In the genomic region with DNA sequence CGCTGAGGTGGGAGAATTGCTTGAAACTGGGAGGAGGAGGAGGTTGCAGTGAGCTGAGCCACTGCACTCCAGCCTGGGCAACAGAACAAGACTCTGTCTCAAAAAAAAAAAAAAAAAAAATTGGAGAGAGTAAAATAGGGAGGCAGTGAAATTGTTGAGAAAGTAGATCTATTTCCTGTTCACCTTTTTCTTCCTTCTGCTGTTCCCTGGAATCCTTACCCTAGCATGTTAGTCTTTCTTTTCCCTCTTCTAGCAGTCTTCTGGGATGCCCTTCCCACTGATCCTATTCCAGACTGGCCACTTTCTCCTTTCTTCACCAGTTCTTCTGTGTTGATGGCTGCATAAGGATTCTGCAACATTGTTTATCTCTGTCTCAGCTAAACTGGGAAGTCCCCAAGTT, we compare ENCODE assay signal across 23 cellular contexts. TPM values are rescaled to one million over a fixed set of nuclear protein-coding genes. Genes with fewer than 3 reads are reported as not detected.
DNase-seq lines count a peak whose midpoint lies in the region; ATAC-seq and TF ChIP-seq lines count a peak whose summit lies in the region.
"Had no signal": no experiment of that assay in that cellular context is flagged by ENCODE, and none has a peak within 500 bp of the region (broad histone marks: within the 10 kb centered on the region; RNA-seq: fewer than 3 reads in every experiment).

No MANE protein-coding gene starts in this region.

- H3K27me3 Mint-ChIP-seq in activated T-cell treated with anti-CD3 and anti-CD28 coated beads, Interleukin-2, amount 50 U/mL, for 4 hours (ENCODE audit: low read depth): no peaks in the 10 kb centered on the region
- H3K27me3 Mint-ChIP-seq in GM23338 (ENCODE audit: insufficient read depth, low read depth, poor library complexity) (peaks cover 17% of the 10 kb centered on the region), nephron progenitor cell (ENCODE audit: low read depth, poor library complexity) (peaks cover 5% of the 10 kb centered on the region)
- H3K27me3 Mint-ChIP-seq in activated T-helper 1 cell treated with anti-CD3 and anti-CD28 coated beads, Interleukin-12 subunit alpha, Interleukin-12 subunit beta, Interleukin-2, Interleukin-4 antibody, amounts not matched to agents 30 ng/mL and 10 ng/mL and 1 ng/mL, durations not matched to agents 14 hours and 24 hours and 36 hours (ENCODE audit: insufficient read depth): peaks cover 1% of the 10 kb centered on the region
- H3K27me3 Mint-ChIP-seq: progenitor cell of endocrine pancreas had no signal

- H4K20me1 ChIP-seq in GM23338 (replicated peaks; ENCODE audit: insufficient read depth): peaks cover 18% of the 10 kb centered on the region
- peaks cover 14% of the 10 kb centered on the region for H4K20me1 ChIP-seq in Karpas-422 (ENCODE audit: insufficient read depth, low read depth, low read length)

- H3K79me2 ChIP-seq in GM23338 (replicated peaks; ENCODE audit: insufficient read depth): peaks cover 28% of the 10 kb centered on the region
- peaks cover 28% of the 10 kb centered on the region for H3K79me2 ChIP-seq in Karpas-422 (ENCODE audit: low read length)

- no peak for DNase-seq in activated T-cell treated with anti-CD3 and anti-CD28 coated beads, Interleukin-2, amount 50 U/mL, for 4 hours
- DNase-seq in activated T-cell treated with anti-CD3 and anti-CD28 coated beads for 4 hours (no peak), GM23338 (ENCODE audit: low spot score) (no peak), nephron progenitor cell (no peak), Karpas-422 (no peak), tibial nerve (ENCODE audit: low spot score in 2 of 2) (no peak)
- no peak for DNase-seq in activated T-helper 1 cell treated with anti-CD3 and anti-CD28 coated beads, Interleukin-12 subunit alpha, Interleukin-12 subunit beta, Interleukin-2, Interleukin-4 antibody, amounts not matched to agents 30 ng/mL and 10 ng/mL and 1 ng/mL, durations not matched to agents 14 hours and 24 hours and 36 hours (ENCODE audit: low spot score)
- DNase-seq: ACHN; effector memory CD4-positive, alpha-beta T cell; GF-D8; hippocampal formation; Kasumi-1; left ventricle myocardium inferior; NCI-H1092; NCI-H187 treated with DMSO at 0.1 percent for 48 hours; NCI-H748 treated with DMSO at 0.1 percent for 48 hours; testis had no signal

- TF ChIP-seq CTCF in GM23338 (conservative IDR thresholded peaks at IDR 0.05; ENCODE audit: low read depth in 2 of 2): no peak
- TF ChIP-seq CTCF in nephron progenitor cell (IDR thresholded peaks at IDR 0.05): no peak
- no peak for TF ChIP-seq CTCF in tibial nerve (IDR thresholded peaks at IDR 0.05)

- H3K27ac Mint-ChIP-seq in GM23338 (0 out of 2 replicates have a peak overlapping the region, but pooled peaks have one; percentile 30), nephron progenitor cell (peak overlapping the region; percentile 40)
- H3K27ac Mint-ChIP-seq in activated T-helper 1 cell treated with anti-CD3 and anti-CD28 coated beads, Interleukin-12 subunit alpha, Interleukin-12 subunit beta, Interleukin-2, Interleukin-4 antibody, amounts not matched to agents 30 ng/mL and 10 ng/mL and 1 ng/mL, durations not matched to agents 14 hours and 24 hours and 36 hours: no peak overlapping the region
- H3K27ac Mint-ChIP-seq: mesothelial cell of epicardium, progenitor cell of endocrine pancreas had no signal

- H3K4me1 Mint-ChIP-seq in activated T-cell treated with anti-CD3 and anti-CD28 coated beads, Interleukin-2, amount 50 U/mL, for 4 hours (ENCODE audit: low read depth): peaks cover 24% of the 10 kb centered on the region
- H3K4me1 Mint-ChIP-seq in GM23338: peaks cover 19% of the 10 kb centered on the region
- peaks cover 32% of the 10 kb centered on the region for H3K4me1 Mint-ChIP-seq in activated T-helper 1 cell treated with anti-CD3 and anti-CD28 coated beads, Interleukin-12 subunit alpha, Interleukin-12 subunit beta, Interleukin-2, Interleukin-4 antibody, amounts not matched to agents 30 ng/mL and 10 ng/mL and 1 ng/mL, durations not matched to agents 14 hours and 24 hours and 36 hours (ENCODE audit: low read depth)
- peaks cover 28% of the 10 kb centered on the region for H3K4me1 Mint-ChIP-seq in nephron progenitor cell

- no peak for TF ChIP-seq POLR2A in tibial nerve (IDR thresholded peaks at IDR 0.05)

- peaks cover 40% of the 10 kb centered on the region for H3F3A ChIP-seq in GM23338 (replicated peaks; ENCODE audit: low read depth)

- H3K4me3 ChIP-seq in GM23338: no peak overlapping the region
- no peak overlapping the region for H3K4me3 ChIP-seq in Karpas-422 (ENCODE audit: low read length)
- no peak overlapping the region for H3K4me3 ChIP-seq in tibial nerve
- H3K4me3 ChIP-seq: esophagus muscularis mucosa, left ventricle myocardium inferior, testis had no signal

- no peaks in the 10 kb centered on the region for H3K9me2 ChIP-seq in GM23338 (ENCODE audit: insufficient read depth)
- H3K9me2 ChIP-seq in Karpas-422 (replicated peaks; ENCODE audit: insufficient read depth, low read length): no peaks in the 10 kb centered on the region

- no peaks in the 10 kb centered on the region for H3K9me3 Mint-ChIP-seq in activated T-cell treated with anti-CD3 and anti-CD28 coated beads, Interleukin-2, amount 50 U/mL, for 4 hours
- no peaks in the 10 kb centered on the region for H3K9me3 Mint-ChIP-seq in GM23338
- H3K9me3 Mint-ChIP-seq in activated T-helper 1 cell treated with anti-CD3 and anti-CD28 coated beads, Interleukin-12 subunit alpha, Interleukin-12 subunit beta, Interleukin-2, Interleukin-4 antibody, amounts not matched to agents 30 ng/mL and 10 ng/mL and 1 ng/mL, durations not matched to agents 14 hours and 24 hours and 36 hours: no peaks in the 10 kb centered on the region
- no peaks in the 10 kb centered on the region for H3K9me3 Mint-ChIP-seq in nephron progenitor cell
- H3K9me3 Mint-ChIP-seq: mesothelial cell of epicardium had no signal

- no peak overlapping the region for H3K9ac ChIP-seq in Karpas-422 (ENCODE audit: low read length)

- ATAC-seq in activated T-cell treated with anti-CD3 and anti-CD28 coated beads, Interleukin-2, amount 50 U/mL, for 4 hours: no peak
- ATAC-seq in GM23338 (no peak), HG02981 (IDR thresholded peaks at IDR 0.05; ENCODE audit: unreplicated experiment) (no peak)
- ATAC-seq: activated CD4-positive, CD25-positive, alpha-beta regulatory T cell treated with anti-CD3 and anti-CD28 coated beads, Interleukin-2, amount 50 U/mL, for 24 hours had no signal

- peak overlapping the region; percentile 19 for H3K4me3 Mint-ChIP-seq in activated T-cell treated with anti-CD3 and anti-CD28 coated beads, Interleukin-2, amount 50 U/mL, for 4 hours
- no peak overlapping the region for H3K4me3 Mint-ChIP-seq in GM23338
- H3K4me3 Mint-ChIP-seq in activated T-helper 1 cell treated with anti-CD3 and anti-CD28 coated beads, Interleukin-12 subunit alpha, Interleukin-12 subunit beta, Interleukin-2, Interleukin-4 antibody, amounts not matched to agents 30 ng/mL and 10 ng/mL and 1 ng/mL, durations not matched to agents 14 hours and 24 hours and 36 hours: peak overlapping the region; percentile 43
- H3K4me3 Mint-ChIP-seq in nephron progenitor cell: peak overlapping the region; percentile 39
- H3K4me3 Mint-ChIP-seq: mesothelial cell of epicardium had no signal

- no peaks in the 10 kb centered on the region for H3K9me3 ChIP-seq in Karpas-422 (ENCODE audit: low read length)
- no peaks in the 10 kb centered on the region for H3K9me3 ChIP-seq in tibial nerve
- H3K9me3 ChIP-seq: esophagus muscularis mucosa, left ventricle myocardium inferior, testis had no signal

- H3K27me3 ChIP-seq in GM23338 (ENCODE audit: insufficient read depth) (no peaks in the 10 kb centered on the region), Karpas-422 (ENCODE audit: low read length) (no peaks in the 10 kb centered on the region), tibial nerve (no peaks in the 10 kb centered on the region)
- H3K27me3 ChIP-seq: esophagus muscularis mucosa, testis had no signal

- H3K4me2 ChIP-seq in GM23338: no peak overlapping the region
- no peak overlapping the region for H3K4me2 ChIP-seq in Karpas-422 (ENCODE audit: low read depth, low read length, poor library complexity, severe bottlenecking)

- no peak overlapping the region for H3K27ac ChIP-seq in GM23338 (ENCODE audit: low read depth)
- no peak overlapping the region for H3K27ac ChIP-seq in Karpas-422 (ENCODE audit: low read length)
- H3K27ac ChIP-seq in tibial nerve: no peak overlapping the region
- H3K27ac ChIP-seq: C4-2B, esophagus muscularis mucosa, left ventricle myocardium inferior, testis had no signal

- intact Hi-C loops in activated T-helper 1 cell treated with anti-CD3 and anti-CD28 coated beads, Interleukin-12 subunit alpha, Interleukin-12 subunit beta, Interleukin-2, Interleukin-4 antibody, amounts not matched to agents 30 ng/mL and 10 ng/mL and 1 ng/mL, durations not matched to agents 14 hours and 24 hours and 36 hours (cut with micrococcal nuclease): no loop called here

- peaks cover 34% of the 10 kb centered on the region for H3K36me3 Mint-ChIP-seq in activated T-cell treated with anti-CD3 and anti-CD28 coated beads, Interleukin-2, amount 50 U/mL, for 4 hours (ENCODE audit: insufficient read depth)
- H3K36me3 Mint-ChIP-seq in GM23338 (ENCODE audit: low read depth): peaks cover 62% of the 10 kb centered on the region
- H3K36me3 Mint-ChIP-seq in activated T-helper 1 cell treated with anti-CD3 and anti-CD28 coated beads, Interleukin-12 subunit alpha, Interleukin-12 subunit beta, Interleukin-2, Interleukin-4 antibody, amounts not matched to agents 30 ng/mL and 10 ng/mL and 1 ng/mL, durations not matched to agents 14 hours and 24 hours and 36 hours (ENCODE audit: low read depth): peaks cover 46% of the 10 kb centered on the region
- H3K36me3 Mint-ChIP-seq in nephron progenitor cell (ENCODE audit: low read depth): peaks cover 36% of the 10 kb centered on the region

- 85 to 90% methylated on average over 1 of the region's 1 CpG for WGBS in tibial nerve, 2 donors

- H3K36me3 ChIP-seq in GM23338 (ENCODE audit: insufficient read depth): peaks cover 47% of the 10 kb centered on the region
- H3K36me3 ChIP-seq in Karpas-422 (ENCODE audit: insufficient read depth, low read length): peaks cover 44% of the 10 kb centered on the region
- peaks cover 0 to 61% (median 4%) of the 10 kb centered on the region in 3 donors for H3K36me3 ChIP-seq in tibial nerve

- H2AFZ ChIP-seq in GM23338 (no peak overlapping the region), Karpas-422 (ENCODE audit: low read length) (no peak overlapping the region)

- peaks cover 4% of the 10 kb centered on the region for H3K4me1 ChIP-seq in GM23338 (ENCODE audit: insufficient read depth)
- H3K4me1 ChIP-seq in Karpas-422 (ENCODE audit: low read length): peaks cover 27% of the 10 kb centered on the region
- H3K4me1 ChIP-seq in tibial nerve: peaks cover 0 to 23% (median 7%) of the 10 kb centered on the region in 4 donors

- no peak for TF ChIP-seq EP300 in tibial nerve (IDR thresholded peaks at IDR 0.05)

RNA-seq across cellular contexts. Expression of gene NME2, which starts 3.1 kb away (rescaled TPM):
- 100 to 1,000 TPM; 847 to 931 (median 896) TPM for total RNA-seq in activated T-cell treated with anti-CD3 and anti-CD28 coated beads, Interleukin-2, amount 50 U/mL, for 4 hours
- 636 and 667 TPM in 2 replicates for total RNA-seq in GM23338 (2014; rRNA removed; shearing (Covaris generic))
- polyA plus RNA-seq in GM23338 (2016; fragmentation: Nextera tagmentation; extraction: Ambion mirVana): 939 and 961 TPM in 2 replicates
- 664 and 674 TPM in 2 replicates for total RNA-seq in activated T-helper 1 cell treated with anti-CD3 and anti-CD28 coated beads, Interleukin-12 subunit alpha, Interleukin-12 subunit beta, Interleukin-2, Interleukin-4 antibody, amounts not matched to agents 30 ng/mL and 10 ng/mL and 1 ng/mL, durations not matched to agents 14 hours and 24 hours and 36 hours
- total RNA-seq in Karpas-422 (2014; rRNA removed; shearing (Covaris generic); ENCODE audit: low replicate concordance): 737 and 848 TPM in 2 replicates
- total RNA-seq in tibial nerve: 100 to 1,000 TPM; 308 to 552 (median 417) TPM

RNA-seq across cellular contexts. Expression of gene NME1, which starts 16.0 kb away (rescaled TPM):
- 100 to 1,000 TPM; 495 to 588 (median 548) TPM for total RNA-seq in activated T-cell treated with anti-CD3 and anti-CD28 coated beads, Interleukin-2, amount 50 U/mL, for 4 hours
- 159 and 185 TPM in 2 replicates for total RNA-seq in GM23338 (2014; rRNA removed; shearing (Covaris generic))
- polyA plus RNA-seq in GM23338 (2016; fragmentation: Nextera tagmentation; extraction: Ambion mirVana): 534 and 579 TPM in 2 replicates
- 413 and 424 TPM in 2 replicates for total RNA-seq in activated T-helper 1 cell treated with anti-CD3 and anti-CD28 coated beads, Interleukin-12 subunit alpha, Interleukin-12 subunit beta, Interleukin-2, Interleukin-4 antibody, amounts not matched to agents 30 ng/mL and 10 ng/mL and 1 ng/mL, durations not matched to agents 14 hours and 24 hours and 36 hours
- total RNA-seq in Karpas-422 (2014; rRNA removed; shearing (Covaris generic); ENCODE audit: low replicate concordance): 148 and 201 TPM in 2 replicates
- total RNA-seq in tibial nerve: 100 to 1,000 TPM in 1 of 4 donors, 10 to 100 TPM in 3; 12.7 to 105 (median 38.7) TPM

RNA-seq across cellular contexts. Expression of gene SPAG9, which starts 48.7 kb away (rescaled TPM):
- total RNA-seq in activated T-cell treated with anti-CD3 and anti-CD28 coated beads, Interleukin-2, amount 50 U/mL, for 4 hours: 10 to 100 TPM; 37.2 to 45.6 (median 37.4) TPM
- total RNA-seq in GM23338 (2014; rRNA removed; shearing (Covaris generic)): 45.0 and 62.3 TPM in 2 replicates
- polyA plus RNA-seq in GM23338 (2016; fragmentation: Nextera tagmentation; extraction: Ambion mirVana): 13.7 and 15.1 TPM in 2 replicates
- 44.1 and 45.2 TPM in 2 replicates for total RNA-seq in activated T-helper 1 cell treated with anti-CD3 and anti-CD28 coated beads, Interleukin-12 subunit alpha, Interleukin-12 subunit beta, Interleukin-2, Interleukin-4 antibody, amounts not matched to agents 30 ng/mL and 10 ng/mL and 1 ng/mL, durations not matched to agents 14 hours and 24 hours and 36 hours
- 53.4 and 62.4 TPM in 2 replicates for total RNA-seq in Karpas-422 (2014; rRNA removed; shearing (Covaris generic); ENCODE audit: low replicate concordance)
- 100 to 1,000 TPM; 145 to 199 (median 165) TPM for total RNA-seq in tibial nerve
